ENCODE assay signal across 7 cellular contexts in the genomic region with DNA sequence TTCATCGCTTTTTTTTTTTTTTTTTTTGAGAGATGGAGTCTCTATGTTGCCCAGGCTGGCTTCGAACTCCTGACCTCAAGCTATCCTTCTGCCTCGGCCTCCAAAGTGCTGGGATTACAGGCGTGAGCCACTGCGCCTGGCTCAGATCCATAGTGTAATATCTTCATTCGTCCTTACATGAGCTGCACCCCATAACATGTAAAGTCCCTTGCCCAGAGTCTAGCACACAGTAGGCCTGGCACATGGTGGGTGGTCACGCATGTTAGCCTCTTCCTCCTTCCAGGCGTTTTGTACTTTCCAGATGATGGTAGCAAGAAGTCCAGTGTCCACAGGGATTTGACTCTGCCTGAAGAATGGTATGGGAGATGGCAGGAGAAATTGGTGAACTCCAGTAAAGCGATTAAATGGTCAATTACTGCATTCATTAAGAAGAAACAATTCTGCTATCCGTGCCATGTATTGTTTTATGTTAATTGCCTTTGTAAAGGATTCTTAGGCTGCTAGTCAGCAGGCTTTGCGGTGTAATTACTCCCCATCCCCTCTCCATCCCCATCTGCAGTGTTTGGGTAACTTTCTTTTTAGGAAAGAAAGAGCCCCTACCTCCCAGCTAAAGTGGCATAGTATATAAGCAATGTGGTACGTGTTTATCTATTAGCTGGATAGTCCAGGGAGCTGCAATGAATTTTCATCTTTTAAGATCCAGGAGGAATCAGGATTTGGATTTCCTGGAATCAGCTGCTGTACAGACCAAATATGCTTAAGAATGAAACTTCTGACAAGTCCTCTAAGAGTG. TPM values are rescaled to one million over a fixed set of nuclear protein-coding genes. Genes with fewer than 3 reads are reported as not detected.
DNase-seq lines count a peak whose midpoint lies in the region; ATAC-seq and TF ChIP-seq lines count a peak whose summit lies in the region.

No MANE protein-coding gene starts in this region.

- no peaks in the 10 kb centered on the region for H3K9me3 ChIP-seq in stomach smooth muscle (ENCODE audit: control insufficient read depth in 2 of 2, low read length in 2 of 2)

- H3K4me3 ChIP-seq in HL-60 (replicated peaks; ENCODE audit: insufficient read depth, low read length): peak overlapping the region; percentile 70
- H3K4me3 ChIP-seq in kidney epithelial cell (ENCODE audit: low read depth, low read length): peak overlapping the region; percentile 94
- H3K4me3 ChIP-seq in stomach smooth muscle (ENCODE audit: low read length in 2 of 2): peak overlapping the region; percentile 84 to 90

- no peak for ATAC-seq in HG02571 (IDR thresholded peaks at IDR 0.05; ENCODE audit: unreplicated experiment)

- TF ChIP-seq CTCF in HL-60 (IDR thresholded peaks at IDR 0.05; ENCODE audit: insufficient read depth, low read length) (no peak), kidney epithelial cell (IDR thresholded peaks at IDR 0.05; ENCODE audit: insufficient read depth, low read length, poor library complexity, severe bottlenecking) (no peak)

- peaks cover 6% of the 10 kb centered on the region for H3K36me3 Mint-ChIP-seq in activated naive CD8-positive, alpha-beta T cell treated with anti-CD3 and anti-CD28 coated beads for 36 hours

- peaks cover 14% of the 10 kb centered on the region for H3K4me1 ChIP-seq in stomach smooth muscle (ENCODE audit: control insufficient read depth, insufficient read depth, low read length)

- no peak for DNase-seq in HL-60 (ENCODE audit: low read depth in 1 of 2, low spot score in 1 of 2)
- DNase-seq in activated naive CD8-positive, alpha-beta T cell treated with anti-CD3 and anti-CD28 coated beads for 36 hours: no peak
- no peak for DNase-seq in kidney epithelial cell (ENCODE audit: low read depth)
- no peak for DNase-seq in GDM1 (lab: John Stamatoyannopoulos, UW)
- no peak for DNase-seq in NCI-H748 treated with DMSO at 0.1 percent for 48 hours (lab: John Stamatoyannopoulos, UW)

- H3K36me3 ChIP-seq in kidney epithelial cell (ENCODE audit: control insufficient read depth, insufficient read depth, low read length): no peaks in the 10 kb centered on the region
- H3K36me3 ChIP-seq in stomach smooth muscle (ENCODE audit: control insufficient read depth in 2 of 2, insufficient read depth in 2 of 2, low read length in 2 of 2): peaks cover 0 to 2% of the 10 kb centered on the region in 2 donors

- H3K27me3 Mint-ChIP-seq in activated naive CD8-positive, alpha-beta T cell treated with anti-CD3 and anti-CD28 coated beads for 36 hours: peaks cover 9% of the 10 kb centered on the region

- H3K27ac ChIP-seq in HL-60 (replicated peaks) (no peak overlapping the region), stomach smooth muscle (ENCODE audit: low read length) (no peak overlapping the region)

- peaks cover 14% of the 10 kb centered on the region for H3K27me3 ChIP-seq in HL-60 (ENCODE audit: insufficient read depth, poor library complexity, severe bottlenecking)
- H3K27me3 ChIP-seq in kidney epithelial cell (ENCODE audit: control insufficient read depth, insufficient read depth, low read length): no peaks in the 10 kb centered on the region
- H3K27me3 ChIP-seq in stomach smooth muscle (ENCODE audit: control insufficient read depth in 1 of 2, insufficient read depth in 2 of 2, low read length in 2 of 2): no peaks in the 10 kb centered on the region

- H3K4me1 Mint-ChIP-seq in activated naive CD8-positive, alpha-beta T cell treated with anti-CD3 and anti-CD28 coated beads for 36 hours: peaks cover 38% of the 10 kb centered on the region

- H3K27ac Mint-ChIP-seq in activated naive CD8-positive, alpha-beta T cell treated with anti-CD3 and anti-CD28 coated beads for 36 hours: peak overlapping the region; percentile 69

- H3K9me3 Mint-ChIP-seq in activated naive CD8-positive, alpha-beta T cell treated with anti-CD3 and anti-CD28 coated beads for 36 hours: no peaks in the 10 kb centered on the region

- peak overlapping the region; percentile 30 to 71 for H3K9ac ChIP-seq in stomach smooth muscle (ENCODE audit: low read length in 2 of 2)

- H3K4me3 Mint-ChIP-seq in activated naive CD8-positive, alpha-beta T cell treated with anti-CD3 and anti-CD28 coated beads for 36 hours: peak overlapping the region; percentile 90

RNA-seq across cellular contexts. Expression of gene TPST1, which starts 1.2 kb away (rescaled TPM):
- 1 to 10 TPM; 3.0 to 4.1 TPM for total RNA-seq in activated naive CD8-positive, alpha-beta T cell treated with anti-CD3 and anti-CD28 coated beads for 36 hours
- 34.4 and 42.9 TPM in 2 replicates for total RNA-seq in kidney epithelial cell
